ENCODE assay signal across 15 cellular contexts in genomic region chr6:90338409-90338808, GRCh38.
"Had no signal": no experiment of that assay in that cellular context is flagged by ENCODE, and none has a peak within 500 bp of the region (broad histone marks: within the 10 kb centered on the region; RNA-seq: fewer than 3 reads in every experiment).

No MANE protein-coding gene starts in this region.

- H3K27ac ChIP-seq: colonic mucosa, esophagus squamous epithelium, gastroesophageal sphincter, heart right ventricle, tibial artery, uterus had no signal

- H3K4me1 ChIP-seq: colonic mucosa, esophagus squamous epithelium, gastroesophageal sphincter, heart right ventricle, tibial artery, uterus had no signal

- H3K36me3 ChIP-seq: colonic mucosa, esophagus squamous epithelium, gastroesophageal sphincter, heart right ventricle, tibial artery, uterus had no signal

- H3K4me3 ChIP-seq: colonic mucosa, esophagus squamous epithelium, gastroesophageal sphincter, heart right ventricle, mucosa of descending colon, tibial artery, uterus had no signal

- H3K9me3 ChIP-seq: colonic mucosa, esophagus squamous epithelium, gastroesophageal sphincter, heart right ventricle, mucosa of descending colon, tibial artery, uterus had no signal

- H3K27me3 ChIP-seq: colonic mucosa, esophagus squamous epithelium, gastroesophageal sphincter, heart right ventricle, tibial artery, uterus had no signal

- DNase-seq: activated CD4-positive, alpha-beta T cell treated with anti-CD3 and anti-CD28 coated beads, Interleukin-2, amount 50 U/mL, for 48 hours; activated CD4-positive, CD25-positive, alpha-beta regulatory T cell treated with anti-CD3 and anti-CD28 coated beads, Interleukin-2, amount 50 U/mL, for 72 hours; activated naive CD4-positive, alpha-beta T cell treated with anti-CD3 and anti-CD28 coated beads for 36 hours; activated naive CD8-positive, alpha-beta T cell treated with anti-CD3 and anti-CD28 coated beads, Interleukin-2, amount 50 U/mL, for 24 hours; caudate nucleus; colonic mucosa; esophagus squamous epithelium; heart right ventricle; mucosa of descending colon; naive thymus-derived CD4-positive, alpha-beta T cell; stimulated activated CD4-positive, alpha-beta T cell treated with anti-CD3 and anti-CD28 coated beads, Interleukin-4, amount 100 ng/mL, for 1 hour; stimulated activated naive CD4-positive, alpha-beta T cell; tibial artery; uterus had no signal
